In genomic region chr5:149371296-149371962, GRCh38 we compare ENCODE assay signal across 8 cellular contexts. TPM values are rescaled to one million over a fixed set of nuclear protein-coding genes. Genes with fewer than 3 reads are reported as not detected.
DNase-seq lines count a peak whose midpoint lies in the region; ATAC-seq and TF ChIP-seq lines count a peak whose summit lies in the region.

No MANE protein-coding gene starts in this region.

- H3K4me1 ChIP-seq in GM23248 (ENCODE audit: insufficient read depth): no peaks in the 10 kb centered on the region

- DNase-seq in G401 (ENCODE audit: low spot score) (peak; percentile 55), GM23248 (peak; percentile 73), LNCaP clone FGC (ENCODE audit: low read depth) (peak; percentile 6), left cardiac atrium (peak; percentile 67), sciatic nerve (ENCODE audit: low spot score) (no peak), occipital lobe (lab: John Stamatoyannopoulos, UW) (no peak)
- DNase-seq in activated naive CD4-positive, alpha-beta T cell treated with anti-CD3 and anti-CD28 coated beads, Interleukin-2, amount 50 U/mL, for 16 hours: peak; percentile 68

- intact Hi-C loops in left cardiac atrium (cut with DNase I): loop anchor here in 1 of 2 donors (5.0 kb wide), 2 partner anchors 104 to 191 kb away; no protein-coding TSS in a partner anchor
- intact Hi-C loops in sciatic nerve (cut with DNase I): no loop called here

- TF ChIP-seq CTCF in LNCaP clone FGC (IDR thresholded peaks at IDR 0.05; ENCODE audit: control insufficient read depth, extremely low read depth, insufficient read depth): peak; percentile 87

- no peaks in the 10 kb centered on the region for H3K9me2 ChIP-seq in GM23248 (ENCODE audit: insufficient read depth)

- H3K9ac ChIP-seq in GM23248: no peak overlapping the region

- no peak overlapping the region for H3K4me2 ChIP-seq in GM23248 (ENCODE audit: unreplicated experiment)

- H3K4me3 ChIP-seq in GM23248 (no peak overlapping the region), LNCaP clone FGC (ENCODE audit: low read depth, low read length) (no peak overlapping the region)

- ATAC-seq in SK-N-SH treated with all-trans-retinoic acid at 6 μM for 48 hours (peak; percentile 91), left cardiac atrium (peak; percentile 76 to 85), sciatic nerve (peak; percentile 81)

- no peak overlapping the region for H2AFZ ChIP-seq in GM23248

- H3K27me3 ChIP-seq in GM23248 (replicated peaks; ENCODE audit: insufficient read depth): no peaks in the 10 kb centered on the region

- in situ Hi-C loops in G401 (cut with HindIII; ENCODE audit: low sequenced_read_pairs): no loop called here
- in situ Hi-C loops in GM23248 (cut with MboI): loop anchor here (10.0 kb wide), 1 partner anchor 193 kb away; no protein-coding TSS in a partner anchor

- H3F3A ChIP-seq in GM23248 (ENCODE audit: insufficient read depth): no peaks in the 10 kb centered on the region

- H3K79me2 ChIP-seq in GM23248 (ENCODE audit: insufficient read depth): no peaks in the 10 kb centered on the region

- 43 to 45% methylated on average over 12 of the region's 12 CpGs for WGBS in GM23248 (ENCODE audit: low coverage in 1 of 2, low lambda C conversion rate in 2 of 2, missing lambda C conversion rate in 2 of 2), 2 experiments

- H3K27ac ChIP-seq in GM23248: no peak overlapping the region

- no peaks in the 10 kb centered on the region for H3K36me3 ChIP-seq in GM23248 (ENCODE audit: low read depth)

- no peaks in the 10 kb centered on the region for H4K20me1 ChIP-seq in GM23248 (ENCODE audit: insufficient read depth)

- no peaks in the 10 kb centered on the region for H3K9me3 ChIP-seq in GM23248 (ENCODE audit: low read depth)

TF ChIP-seq in SK-N-SH treated with all-trans-retinoic acid at 6 μM for 48 hours, 23 proteins besides CTCF, POLR2A, EP300 and RAD21:
- TF ChIP-seq PATZ1 (CRISPR knock-in tag; IDR thresholded peaks at IDR 0.05; ENCODE audit: borderline replicate concordance) (no peak), ZC3H10 (CRISPR knock-in tag; IDR thresholded peaks at IDR 0.05) (no peak), BACH2 (CRISPR knock-in tag; IDR thresholded peaks at IDR 0.05; ENCODE audit: borderline replicate concordance) (no peak), ZFP30 (CRISPR knock-in tag; IDR thresholded peaks at IDR 0.05) (no peak), PPARA (CRISPR knock-in tag; IDR thresholded peaks at IDR 0.05; ENCODE audit: borderline replicate concordance) (no peak), ZNF565 (CRISPR knock-in tag; conservative IDR thresholded peaks at IDR 0.05; ENCODE audit: low read depth) (no peak), POU6F1 (CRISPR knock-in tag; IDR thresholded peaks at IDR 0.05; ENCODE audit: borderline replicate concordance, low read depth) (no peak), SNAI2 (CRISPR knock-in tag; IDR thresholded peaks at IDR 0.05) (no peak), ISL1 (CRISPR knock-in tag; IDR thresholded peaks at IDR 0.05) (no peak)
- TF ChIP-seq, protein P1, sequence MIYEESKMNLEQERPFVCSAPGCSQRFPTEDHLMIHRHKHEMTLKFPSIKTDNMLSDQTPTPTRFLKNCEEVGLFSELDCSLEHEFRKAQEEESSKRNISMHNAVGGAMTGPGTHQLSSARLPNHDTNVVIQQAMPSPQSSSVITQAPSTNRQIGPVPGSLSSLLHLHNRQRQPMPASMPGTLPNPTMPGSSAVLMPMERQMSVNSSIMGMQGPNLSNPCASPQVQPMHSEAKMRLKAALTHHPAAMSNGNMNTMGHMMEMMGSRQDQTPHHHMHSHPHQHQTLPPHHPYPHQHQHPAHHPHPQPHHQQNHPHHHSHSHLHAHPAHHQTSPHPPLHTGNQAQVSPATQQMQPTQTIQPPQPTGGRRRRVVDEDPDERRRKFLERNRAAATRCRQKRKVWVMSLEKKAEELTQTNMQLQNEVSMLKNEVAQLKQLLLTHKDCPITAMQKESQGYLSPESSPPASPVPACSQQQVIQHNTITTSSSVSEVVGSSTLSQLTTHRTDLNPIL (CRISPR knock-in tag; IDR thresholded peaks at IDR 0.05; ENCODE audit: low read depth): no peak

RNA-seq across cellular contexts. Expression of gene IL17B, which starts 7.7 kb away (rescaled TPM):
- total RNA-seq in G401 (2014; rRNA removed; shearing (Covaris generic)): 0.27 and 1.4 TPM in 2 replicates
- not detected in 2 replicates for total RNA-seq in GM23248 (2014; rRNA removed; shearing (Covaris generic))
- polyA plus RNA-seq in GM23248 (2016; fragmentation: Nextera tagmentation; extraction: Ambion mirVana): 0.29 and 0.43 TPM in 2 replicates
- total RNA-seq in left cardiac atrium (under 1 TPM; 0.44 to 0.89 TPM), sciatic nerve (51.7 TPM), occipital lobe (not detected)

RNA-seq across cellular contexts. Expression of gene PCYOX1L, which starts 13.6 kb away (rescaled TPM):
- 13.0 and 14.0 TPM in 2 replicates for total RNA-seq in G401 (2014; rRNA removed; shearing (Covaris generic))
- total RNA-seq in GM23248 (2014; rRNA removed; shearing (Covaris generic)): 10.7 and 12.6 TPM in 2 replicates
- 10.4 and 10.5 TPM in 2 replicates for polyA plus RNA-seq in GM23248 (2016; fragmentation: Nextera tagmentation; extraction: Ambion mirVana)
- total RNA-seq in left cardiac atrium (1 to 10 TPM; 5.2 to 5.4 TPM), sciatic nerve (10.8 TPM), occipital lobe (11.9 TPM)

RNA-seq across cellular contexts. Expression of gene GRPEL2, which starts 26.1 kb away (rescaled TPM):
- 18.1 and 22.9 TPM in 2 replicates for total RNA-seq in G401 (2014; rRNA removed; shearing (Covaris generic))
- total RNA-seq in GM23248 (2014; rRNA removed; shearing (Covaris generic)): 26.3 and 27.0 TPM in 2 replicates
- 17.0 and 19.5 TPM in 2 replicates for polyA plus RNA-seq in GM23248 (2016; fragmentation: Nextera tagmentation; extraction: Ambion mirVana)
- total RNA-seq in left cardiac atrium: 10 to 100 TPM in 1 of 2 donors, 1 to 10 TPM in 1; 8.7 to 15.4 TPM
- 21.6 TPM for total RNA-seq in sciatic nerve
- total RNA-seq in occipital lobe: 59.9 TPM

Comparison
In these comparisons a context has a peak if more than half of its experiments do, and no peak if none do; other contexts are left out.
1. DNase-seq: peak in G401 (single experiment), GM23248 (single experiment), LNCaP clone FGC (single experiment), activated naive CD4-positive, alpha-beta T cell treated with anti-CD3 and anti-CD28 coated beads, Interleukin-2, amount 50 U/mL, for 16 hours (single experiment) and left cardiac atrium (single experiment); none in sciatic nerve (single experiment) and occipital lobe (single experiment).
2. RNA of gene IL17B, which starts 7.7 kb away (total RNA-seq): 51.7 TPM in sciatic nerve (single experiment); 0.44 to 0.89 TPM in left cardiac atrium, 0.27 to 1.4 TPM in G401, not detected in GM23248 and not detected in occipital lobe (single experiment); every median in the first group is over 10 times any median in the second.
3. Peak in every context shown above with its lines, with median percentiles within 50 percentile points of each other: ATAC-seq.